Comparison of ENCODE assay signal across 8 cellular contexts in the genomic region with DNA sequence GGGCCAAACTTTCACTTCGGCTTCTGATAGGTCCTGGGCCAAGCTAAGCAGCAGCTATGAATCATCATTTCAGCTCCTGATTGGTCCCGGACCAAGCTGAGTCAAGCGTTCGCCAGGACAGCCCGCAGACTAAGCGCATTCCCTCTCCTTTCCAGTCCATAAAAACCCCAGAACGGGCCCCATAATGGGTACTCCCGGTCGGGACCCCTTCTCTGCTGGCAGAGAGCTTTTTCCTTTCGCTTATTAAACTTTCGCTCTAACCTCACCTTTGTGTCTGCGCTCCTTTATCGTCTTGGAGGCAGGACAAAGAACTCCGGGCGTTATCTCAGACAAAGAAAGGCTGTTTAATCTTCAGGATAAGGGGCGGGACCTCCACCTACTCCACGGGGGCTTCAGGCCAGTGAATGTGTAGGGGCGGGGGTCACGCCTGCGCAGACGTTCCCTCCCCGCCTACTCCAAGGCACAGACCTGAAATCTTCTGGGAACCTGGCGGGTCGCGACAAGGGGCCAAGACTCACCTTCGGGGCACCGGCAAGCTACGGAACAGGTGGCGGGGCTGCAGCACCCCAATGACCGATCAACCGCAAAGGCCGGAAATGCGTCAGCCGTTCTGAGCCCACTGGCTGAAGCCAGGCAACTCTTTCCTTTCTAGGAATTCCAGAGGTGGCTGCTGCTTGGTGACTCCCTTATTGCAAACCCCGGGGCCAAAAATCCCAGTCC. TPM values are rescaled to one million over a fixed set of nuclear protein-coding genes. Genes with fewer than 3 reads are reported as not detected.
DNase-seq lines count a peak whose midpoint lies in the region; ATAC-seq and TF ChIP-seq lines count a peak whose summit lies in the region.

Gene ZSCAN31, minus strand, starts transcription at position 585 of the 720 bp plus-strand sequence. CDS start 6,465 bp downstream, outside the sequence.

- ATAC-seq in GM18520 (IDR thresholded peaks at IDR 0.05; ENCODE audit: unreplicated experiment) = peak; percentile 74
- ATAC-seq in HG03045 (IDR thresholded peaks at IDR 0.05; ENCODE audit: unreplicated experiment) = peak; percentile 89

- H3K36me3 ChIP-seq in spleen = no peaks in the 10 kb centered on the region

- peak within 1 kb of the TSS; percentile 92 to 97 (median 95) for H3K27ac ChIP-seq in spleen

- DNase-seq in NCI-H2171 (lab: John Stamatoyannopoulos, UW) = peak; percentile 50
- peak; percentile 37 to 50 (median 44) for DNase-seq in activated CD4-positive, CD25-positive, alpha-beta regulatory T cell (lab: John Stamatoyannopoulos, UW)
- peak; percentile 79 for DNase-seq in central memory CD4-positive, alpha-beta T cell
- DNase-seq in inferior parietal cortex (ENCODE audit: extremely low spot score) = peak; percentile 96
- DNase-seq in spleen = peak; percentile 95
- DNase-seq in NCI-H2081 treated with DMSO at 0.1 percent for 48 hours (lab: John Stamatoyannopoulos, UW) = no peak

- TF ChIP-seq CTCF in spleen (IDR thresholded peaks at IDR 0.05 in 8 of 11, conservative IDR thresholded peaks at IDR 0.05 in 3 of 11) = no peak

- peak in 2 of 3 donors; percentile 14 to 89 for TF ChIP-seq POLR2A in spleen (IDR thresholded peaks at IDR 0.05)

- WGBS in spleen, 5 donors = 0 to 1% (median 0%) methylated on average over 23 to 35 of the region's 35 CpGs

- H3K4me3 ChIP-seq in spleen = peak within 1 kb of the TSS; percentile 48 to 73 (median 61)

- H3K4me1 ChIP-seq in spleen = peaks cover 15 to 28% (median 18%) of the 10 kb centered on the region in 6 donors

- no peaks in the 10 kb centered on the region for H3K27me3 ChIP-seq in spleen (replicated peaks in 1 of 7)

- intact Hi-C loops in spleen (cut with DNase I; ENCODE audit: low total_unique reads) = no loop called here

- H3K9me3 ChIP-seq in spleen = peaks cover 0 to 12% (median 10%) of the 10 kb centered on the region in 8 donors

RNA-seq across cellular contexts. Expression of gene ZSCAN31, which starts in this region (rescaled TPM):
- 10 to 100 TPM in 1 of 7 donors, 1 to 10 TPM in 6; 2.8 to 13.7 (median 4.2) TPM for total RNA-seq in spleen
- polyA plus RNA-seq in spleen = 1 to 10 TPM; 1.2 to 2.5 (median 1.7) TPM
